In genomic region chr17:57924677-57925076, GRCh38 we compare ENCODE assay signal across 12 cellular contexts. TPM values are rescaled to one million over a fixed set of nuclear protein-coding genes. Genes with fewer than 3 reads are reported as not detected.
A peak's percentile ranks its signal among the peaks of the same experiment; 100 is the strongest.
DNase-seq lines count a peak whose midpoint lies in the region; ATAC-seq and TF ChIP-seq lines count a peak whose summit lies in the region.
"Had no signal": no experiment of that assay in that cellular context is flagged by ENCODE, and none has a peak within 500 bp of the region (broad histone marks: within the 10 kb centered on the region; RNA-seq: fewer than 3 reads in every experiment).

No MANE protein-coding gene starts in this region.

- no peaks in the 10 kb centered on the region for H3K36me3 ChIP-seq in PC-3 (ENCODE audit: low read depth, low read length)

- H3K27ac ChIP-seq in PC-3 (ENCODE audit: low read length): no peak overlapping the region

- TF ChIP-seq CTCF in PC-3 (conservative IDR thresholded peaks at IDR 0.05; ENCODE audit: low read depth, low read length): no peak

- peaks cover 64% of the 10 kb centered on the region for H3K79me2 ChIP-seq in PC-3 (ENCODE audit: low read length)

- H3K9me3 ChIP-seq in PC-3 (ENCODE audit: low read length): no peaks in the 10 kb centered on the region

- peaks cover 0 to 8% (median under 1%) of the 10 kb centered on the region in 4 donors for H3K4me1 Mint-ChIP-seq in naive thymus-derived CD8-positive, alpha-beta T cell

- no peak overlapping the region for H2AFZ ChIP-seq in PC-3 (ENCODE audit: low read length)

- H3K9me3 Mint-ChIP-seq in naive thymus-derived CD8-positive, alpha-beta T cell: no peaks in the 10 kb centered on the region
- H3K9me3 Mint-ChIP-seq: activated naive CD4-positive, alpha-beta T cell treated with anti-CD3 and anti-CD28 coated beads, Interleukin-2, amount 50 U/mL, for 72 hours; natural killer cell treated with Interleukin-12 subunit alpha and Interleukin-12 subunit beta and Interleukin-15 and Interleukin-18, amount 100 ng/mL, for 72 hours had no signal

- H3K4me2 ChIP-seq in PC-3 (ENCODE audit: low read length): no peak overlapping the region

- CTCF ChIA-PET in PC-3 (lab: Charles Lee): no interaction called here

- no TSS peak for BruUV-seq in PC-3 (replicated peaks; lab: Mats Ljungman, UMichigan)

- no peak overlapping the region for H3K9ac ChIP-seq in PC-3 (ENCODE audit: low read length)

- H3K27ac Mint-ChIP-seq in naive thymus-derived CD8-positive, alpha-beta T cell: no peak overlapping the region
- H3K27ac Mint-ChIP-seq: activated naive CD4-positive, alpha-beta T cell treated with anti-CD3 and anti-CD28 coated beads, Interleukin-2, amount 50 U/mL, for 72 hours; natural killer cell treated with Interleukin-12 subunit alpha and Interleukin-12 subunit beta and Interleukin-15 and Interleukin-18, amount 100 ng/mL, for 72 hours had no signal

- no peaks in the 10 kb centered on the region; the same call in 1 of the 2 replicates for H3K9me2 ChIP-seq in PC-3 (replicated peaks; ENCODE audit: low read length)

- no peak overlapping the region for H3K4me3 Mint-ChIP-seq in naive thymus-derived CD8-positive, alpha-beta T cell
- H3K4me3 Mint-ChIP-seq: natural killer cell treated with Interleukin-12 subunit alpha and Interleukin-12 subunit beta and Interleukin-15 and Interleukin-18, amount 100 ng/mL, for 72 hours had no signal

- H3K27me3 ChIP-seq in PC-3 (ENCODE audit: low read length): no peaks in the 10 kb centered on the region

- intact Hi-C loops in PC-3 (cut with micrococcal nuclease): no loop called here

- no peaks in the 10 kb centered on the region for H4K20me1 ChIP-seq in PC-3 (ENCODE audit: low read length)

- no peak overlapping the region for H3K4me3 ChIP-seq in PC-3 (ENCODE audit: low read length)

- no peaks in the 10 kb centered on the region for H3K36me3 Mint-ChIP-seq in naive thymus-derived CD8-positive, alpha-beta T cell
- H3K36me3 Mint-ChIP-seq: activated naive CD4-positive, alpha-beta T cell treated with anti-CD3 and anti-CD28 coated beads, Interleukin-2, amount 50 U/mL, for 72 hours; natural killer cell treated with Interleukin-12 subunit alpha and Interleukin-12 subunit beta and Interleukin-15 and Interleukin-18, amount 100 ng/mL, for 72 hours had no signal

- POLR2A ChIA-PET in naive thymus-derived CD8-positive, alpha-beta T cell (lab: Charles Lee): no interaction called here
- POLR2A ChIA-PET in PC-3 (lab: Charles Lee; ENCODE audit: unreplicated experiment): no interaction called here

- peak; percentile 47 for DNase-seq in ACHN
- peak; percentile 60 for DNase-seq in NCI-H2029 (lab: John Stamatoyannopoulos, UW)
- peak; percentile 84 for DNase-seq in astrocyte of the hippocampus (ENCODE audit: low read depth, low spot score)
- DNase-seq in medulla oblongata (ENCODE audit: extremely low spot score): peak; percentile 48
- no peak for DNase-seq in GF-D8 (lab: John Stamatoyannopoulos, UW)
- no peak for DNase-seq in naive thymus-derived CD8-positive, alpha-beta T cell
- no peak for DNase-seq in PC-3
- DNase-seq: Kasumi-1, SIG-M5 had no signal

- H3K27me3 Mint-ChIP-seq in naive thymus-derived CD8-positive, alpha-beta T cell: peaks cover 5 to 27% (median 7%) of the 10 kb centered on the region in 5 donors

- in situ Hi-C loops in ACHN (cut with HindIII; ENCODE audit: low pct_ligation_motif_present, low pct_unique_long_range_greater_than_20kb, low sequenced_read_pairs): no loop called here

- peaks cover 34% of the 10 kb centered on the region for H3K4me1 ChIP-seq in PC-3 (ENCODE audit: insufficient read depth, low read length)

- no peaks in the 10 kb centered on the region for H3F3A ChIP-seq in PC-3 (ENCODE audit: low read length, unreplicated experiment)

- ATAC-seq in GM19455 (IDR thresholded peaks at IDR 0.05; ENCODE audit: unreplicated experiment) (no peak), PC-3 (no peak)
- no peak for ATAC-seq in naive thymus-derived CD8-positive, alpha-beta T cell
- ATAC-seq: natural killer cell treated with Interleukin-12 subunit alpha and Interleukin-12 subunit beta and Interleukin-15 and Interleukin-18, amount 100 ng/mL, for 72 hours had no signal

RNA-seq across cellular contexts. Expression of gene CUEDC1, which starts 30.5 kb away (rescaled TPM):
- total RNA-seq in naive thymus-derived CD8-positive, alpha-beta T cell: under 1 TPM in 1 of 2 experiments, not detected in 1; 0.55 TPM
- polyA plus RNA-seq in naive thymus-derived CD8-positive, alpha-beta T cell: not detected
- 31.6 and 53.4 TPM in 2 replicates for total RNA-seq in PC-3 (2014; rRNA removed)

Comparison
In these comparisons a context has a peak if more than half of its experiments do, and no peak if none do; other contexts are left out.
1. DNase-seq: peak in ACHN (single experiment), NCI-H2029 (single experiment), astrocyte of the hippocampus (single experiment) and medulla oblongata (single experiment); none in GF-D8 (single experiment), naive thymus-derived CD8-positive, alpha-beta T cell (0 of 10) and PC-3 (single experiment).
2. RNA of gene CUEDC1, which starts 30.5 kb away (total RNA-seq): 31.6 to 53.4 TPM in PC-3; 0.55 TPM in naive thymus-derived CD8-positive, alpha-beta T cell; every median in the first group is over 10 times any median in the second.